22 cellular contexts compared by ENCODE assay signal in the genomic region with DNA sequence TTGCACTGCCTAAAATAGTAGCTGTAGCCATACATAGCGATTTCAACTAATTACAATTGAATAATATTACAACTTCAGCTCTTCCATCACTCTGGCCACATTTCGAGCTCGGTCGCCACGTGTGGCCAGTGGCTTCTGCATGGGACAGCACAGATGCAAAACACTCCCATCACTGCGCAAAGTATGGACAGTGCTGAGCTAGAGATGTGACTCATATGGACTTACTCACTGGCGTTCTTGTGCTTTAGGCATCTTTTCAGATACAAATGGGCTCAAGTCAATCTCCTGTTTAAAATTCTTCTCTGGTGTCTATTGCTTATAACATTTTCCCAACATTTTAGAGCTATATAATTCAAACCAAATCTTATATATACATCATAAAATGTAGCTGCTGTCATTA.
"Had no signal": no experiment of that assay in that cellular context is flagged by ENCODE, and none has a peak within 500 bp of the region (broad histone marks: within the 10 kb centered on the region; RNA-seq: fewer than 3 reads in every experiment).

No MANE protein-coding gene starts in this region.

- H3K79me2 ChIP-seq: parathyroid adenoma had no signal

- ATAC-seq: left lobe of liver; natural killer cell; right lobe of liver; stimulated activated naive B cell treated with anti-CD40 and anti-IgM and Interleukin-4, amounts not matched to agents 10 μg/mL and 1 μg/mL and 100 μg/mL, for 72 hours; upper lobe of right lung had no signal

- H3K36me3 ChIP-seq: esophagus squamous epithelium, right lobe of liver, thoracic aorta, tibial nerve, upper lobe of right lung, uterus had no signal

- DNase-seq: dermis blood vessel endothelial cell; effector memory CD4-positive, alpha-beta T cell; erythroblast; esophagus squamous epithelium; head of caudate nucleus; kidney; natural killer cell; right lobe of liver; small intestine; stimulated activated CD4-positive, alpha-beta T cell treated with anti-CD3 and anti-CD28 coated beads, Interleukin-15, amount 100 ng/mL, for 24 hours; stimulated activated CD4-positive, alpha-beta T cell treated with anti-CD3 and anti-CD28 coated beads, Interleukin-2, amount 100 ng/mL, for 48 hours; stimulated activated naive B cell treated with anti-CD40 and anti-IgM and Interleukin-4, amounts not matched to agents 10 μg/mL and 1 μg/mL and 100 μg/mL, for 72 hours; upper lobe of right lung; uterus had no signal

- H2AFZ ChIP-seq: parathyroid adenoma had no signal

- H3K27me3 ChIP-seq: esophagus squamous epithelium, tibial nerve, upper lobe of right lung, uterus had no signal

- H3K27ac ChIP-seq: coronary artery, esophagus squamous epithelium, parathyroid adenoma, right lobe of liver, thoracic aorta, tibial nerve, upper lobe of right lung, uterus had no signal

- H3K9me3 ChIP-seq: esophagus squamous epithelium, right lobe of liver, thoracic aorta, tibial nerve, upper lobe of right lung, uterus had no signal

- FAIRE-seq: endothelial cell of umbilical vein, frontal cortex, kidney, small intestine had no signal

- H3K4me3 ChIP-seq: coronary artery, esophagus squamous epithelium, lung, right lobe of liver, thoracic aorta, tibial nerve, upper lobe of right lung, uterus had no signal

- H3K4me1 ChIP-seq: parathyroid adenoma, right lobe of liver, tibial nerve, upper lobe of right lung, uterus had no signal
